In genomic region chr11:132357811-132358572, GRCh38 we compare ENCODE assay signal across 12 cellular contexts.
A peak's percentile ranks its signal among the peaks of the same experiment; 100 is the strongest.
DNase-seq lines count a peak whose midpoint lies in the region; ATAC-seq lines count a peak whose summit lies in the region.
"Had no signal": no experiment of that assay in that cellular context is flagged by ENCODE, and none has a peak within 500 bp of the region (broad histone marks: within the 10 kb centered on the region; RNA-seq: fewer than 3 reads in every experiment).

No MANE protein-coding gene starts in this region.

- ATAC-seq in GM18870 (IDR thresholded peaks at IDR 0.05; ENCODE audit: unreplicated experiment): peak; percentile 81
- peak; percentile 76 for ATAC-seq in GM21515 (IDR thresholded peaks at IDR 0.05; ENCODE audit: unreplicated experiment)
- peak; percentile 68 for ATAC-seq in HG03135 (IDR thresholded peaks at IDR 0.05; ENCODE audit: unreplicated experiment)
- peak; percentile 51 for ATAC-seq in effector memory CD8-positive, alpha-beta T cell (replicated peaks)
- no peak for ATAC-seq in esophagus mucosa
- ATAC-seq: activated naive CD4-positive, alpha-beta T cell treated with anti-CD3 and anti-CD28 coated beads, Interleukin-2, amount 50 U/mL, for 72 hours; naive thymus-derived CD4-positive, alpha-beta T cell had no signal

- H3K4me1 Mint-ChIP-seq in effector memory CD8-positive, alpha-beta T cell (ENCODE audit: low read depth in 2 of 2): peaks cover 11 to 29% of the 10 kb centered on the region in 2 donors

- no peaks in the 10 kb centered on the region for H3K9me3 Mint-ChIP-seq in effector memory CD8-positive, alpha-beta T cell

- H3K27ac Mint-ChIP-seq in effector memory CD8-positive, alpha-beta T cell: peak overlapping the region; percentile 74 to 86
- H3K27ac Mint-ChIP-seq: activated naive CD4-positive, alpha-beta T cell treated with anti-CD3 and anti-CD28 coated beads, Interleukin-2, amount 50 U/mL, for 72 hours had no signal

- no peak for DNase-seq in effector memory CD8-positive, alpha-beta T cell
- DNase-seq in substantia nigra (lab: John Stamatoyannopoulos, UW): no peak
- DNase-seq in NCI-H446 treated with DMSO at 0.1 percent for 48 hours (lab: John Stamatoyannopoulos, UW): no peak
- DNase-seq: GDM1; naive thymus-derived CD4-positive, alpha-beta T cell; NCI-H2171 treated with DMSO at 0.1 percent for 48 hours; stimulated activated CD4-positive, alpha-beta T cell treated with anti-CD3 and anti-CD28 coated beads, Interleukin-2, amount 100 ng/mL, for 24 hours had no signal

- H3K4me3 Mint-ChIP-seq in effector memory CD8-positive, alpha-beta T cell: peak overlapping the region; percentile 39 to 48

- H3K36me3 Mint-ChIP-seq in effector memory CD8-positive, alpha-beta T cell (ENCODE audit: insufficient read depth): no peaks in the 10 kb centered on the region
- H3K36me3 Mint-ChIP-seq: naive thymus-derived CD4-positive, alpha-beta T cell had no signal

- H3K27me3 Mint-ChIP-seq in effector memory CD8-positive, alpha-beta T cell: no peaks in the 10 kb centered on the region
- H3K27me3 Mint-ChIP-seq: naive thymus-derived CD4-positive, alpha-beta T cell had no signal

- H3K27ac ChIP-seq in substantia nigra (ENCODE audit: low read depth, low read length, poor library complexity, severe bottlenecking): no peak overlapping the region
